ENCODE assay signal across 1 cellular context in the genomic region with DNA sequence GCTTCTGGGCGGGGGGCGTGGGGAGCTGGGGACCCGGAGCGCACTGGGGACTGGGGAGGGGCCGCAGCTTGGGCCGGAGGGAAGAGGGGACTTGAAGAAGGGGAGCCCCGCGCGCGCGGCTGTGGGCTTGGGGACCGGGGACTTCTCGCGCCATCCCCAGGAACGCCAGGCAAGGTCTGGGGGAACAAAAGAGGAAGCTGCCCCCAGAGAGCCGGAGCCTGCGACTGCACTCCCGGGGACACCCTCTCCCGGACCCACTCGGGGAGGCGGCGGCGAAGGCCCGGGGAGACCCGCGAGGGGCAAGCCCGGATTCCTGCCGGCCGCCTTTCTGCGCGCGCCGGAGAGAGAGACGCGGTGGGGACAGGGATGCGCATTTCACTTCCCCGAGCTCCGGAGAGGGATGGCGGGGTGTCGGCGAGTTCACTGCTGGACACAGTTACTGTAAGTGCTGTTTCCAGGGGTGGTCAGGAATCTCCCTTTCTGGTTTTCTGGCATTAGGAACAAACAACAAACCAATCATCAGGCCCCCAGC.
TF ChIP-seq lines count a peak whose summit lies in the region.

No MANE protein-coding gene starts in this region.

TF ChIP-seq in H1, 55 proteins besides CTCF, POLR2A, EP300 and RAD21 (continued from another document):
- no peak for TF ChIP-seq JUND (IDR thresholded peaks at IDR 0.05; ENCODE audit: low read length)
- TF ChIP-seq KDM5A (IDR thresholded peaks at IDR 0.05; ENCODE audit: low read length) = no peak
- peak; percentile 72 for TF ChIP-seq ASH2L (IDR thresholded peaks at IDR 0.05; ENCODE audit: low read length)
- 0 out of 2 replicates have a peak, but pooled peaks have one; percentile 27 for TF ChIP-seq RBBP5 (IDR thresholded peaks at IDR 0.05; ENCODE audit: borderline replicate concordance, low read depth, low read length)
- TF ChIP-seq CHD1 (IDR thresholded peaks at IDR 0.05; ENCODE audit: low read depth, low read length) = no peak
- TF ChIP-seq BACH1 (IDR thresholded peaks at IDR 0.05; ENCODE audit: low read length) = no peak
- TF ChIP-seq, protein P1, sequence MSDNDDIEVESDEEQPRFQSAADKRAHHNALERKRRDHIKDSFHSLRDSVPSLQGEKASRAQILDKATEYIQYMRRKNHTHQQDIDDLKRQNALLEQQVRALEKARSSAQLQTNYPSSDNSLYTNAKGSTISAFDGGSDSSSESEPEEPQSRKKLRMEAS (IDR thresholded peaks at IDR 0.05) = no peak
- no peak for TF ChIP-seq CBX5 (IDR thresholded peaks at IDR 0.05; ENCODE audit: low read depth, low read length)
- TF ChIP-seq CBX8 (IDR thresholded peaks at IDR 0.05; ENCODE audit: borderline replicate concordance, low read depth, low read length) = no peak
- no peak for TF ChIP-seq MAFK (IDR thresholded peaks at IDR 0.05; ENCODE audit: low read depth, low read length)
- TF ChIP-seq POLR2AphosphoS5 (IDR thresholded peaks at IDR 0.05; ENCODE audit: low read depth, low read length) = no peak
- no peak for TF ChIP-seq FOSL1 (IDR thresholded peaks at IDR 0.05; ENCODE audit: insufficient read depth, low read depth, low read length)
- TF ChIP-seq SRF (IDR thresholded peaks at IDR 0.05; ENCODE audit: low read depth, low read length) = no peak
- no peak for TF ChIP-seq ATF2 (IDR thresholded peaks at IDR 0.05; ENCODE audit: low read length)
- TF ChIP-seq SAP30 (IDR thresholded peaks at IDR 0.05; ENCODE audit: insufficient read depth, insufficient replicate concordance, low read length) = no peak
- TF ChIP-seq RNF2 (IDR thresholded peaks at IDR 0.05; ENCODE audit: borderline replicate concordance, low read depth, low read length, missing control alignments, poor library complexity, severe bottlenecking) = no peak
- TF ChIP-seq SUZ12 (IDR thresholded peaks at IDR 0.05; ENCODE audit: low read length) = peak; percentile 76; the same call in 1 of the 2 replicates
- no peak for TF ChIP-seq GABPA (IDR thresholded peaks at IDR 0.05; ENCODE audit: borderline replicate concordance, insufficient read depth, low read length)
- TF ChIP-seq RXRA (IDR thresholded peaks at IDR 0.05; ENCODE audit: insufficient read depth, low read depth, low read length) = no peak
